In the genomic region with DNA sequence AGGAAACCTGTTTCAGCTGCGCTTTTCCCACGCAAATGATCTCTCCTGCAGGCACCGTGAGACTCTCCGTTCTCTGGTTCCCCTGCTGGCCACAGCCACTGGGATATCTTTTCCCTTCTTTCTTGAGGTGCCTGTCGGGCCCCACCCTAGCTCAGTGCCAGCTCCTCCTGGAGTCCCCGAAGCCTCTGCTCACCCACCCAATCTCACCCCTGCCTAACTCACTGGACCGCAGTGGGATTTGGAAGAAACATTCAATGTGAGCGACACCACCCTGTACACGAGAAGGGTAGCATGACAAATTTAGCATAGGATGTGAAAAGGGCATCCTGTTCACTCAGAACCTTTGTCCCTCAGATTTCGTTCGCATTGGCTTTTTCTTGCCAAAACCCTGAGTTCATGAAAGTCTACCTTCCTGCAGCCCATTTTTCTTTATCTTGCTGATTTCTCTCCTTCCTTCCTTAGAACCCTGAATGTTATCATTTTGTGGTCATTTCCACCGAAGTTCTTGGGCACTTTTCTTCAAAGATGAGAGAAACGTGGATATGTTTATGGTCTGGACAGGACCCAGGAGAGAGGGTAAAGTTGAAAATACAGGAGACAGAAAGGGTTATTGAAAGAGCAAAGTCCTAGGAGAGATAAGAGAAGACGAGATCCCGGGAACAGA, we compare ENCODE assay signal across 20 cellular contexts.
DNase-seq lines count a peak whose midpoint lies in the region; ATAC-seq and TF ChIP-seq lines count a peak whose summit lies in the region.
"Had no signal": no experiment of that assay in that cellular context is flagged by ENCODE, and none has a peak within 500 bp of the region (broad histone marks: within the 10 kb centered on the region; RNA-seq: fewer than 3 reads in every experiment).

No MANE protein-coding gene starts in this region.

- no peak overlapping the region for H3K9ac ChIP-seq in PC-3 (ENCODE audit: low read length)

- BruUV-seq in PC-3 (replicated peaks; lab: Mats Ljungman, UMichigan), result no TSS peak

- no peaks in the 10 kb centered on the region for H3K36me3 Mint-ChIP-seq in progenitor cell of endocrine pancreas (ENCODE audit: insufficient read depth)
- H3K36me3 Mint-ChIP-seq in stimulated activated memory B cell treated with anti-CD40 and anti-IgM and Interleukin-4, amounts not matched to agents 10 μg/mL and 1 μg/mL and 100 μg/mL, for 72 hours, result no peaks in the 10 kb centered on the region
- H3K36me3 Mint-ChIP-seq in natural killer cell treated with Interleukin-12 subunit alpha and Interleukin-12 subunit beta and Interleukin-15 and Interleukin-18, amount 100 ng/mL, for 72 hours, result no peaks in the 10 kb centered on the region
- H3K36me3 Mint-ChIP-seq in T-helper 2 cell treated with Interferon-gamma antibody and Interleukin-4, amounts not matched to agents 5 μg/mL and 100 μg/mL, for 36 hours (ENCODE audit: low read depth), result no peaks in the 10 kb centered on the region
- H3K36me3 Mint-ChIP-seq: CD8-positive, alpha-beta T cell had no signal

- CTCF ChIA-PET in PC-3 (lab: Charles Lee), result no interaction called here

- no peak for ATAC-seq in Right ventricle myocardium inferior
- ATAC-seq in PC-3, result no peak
- no peak for ATAC-seq in stimulated activated memory B cell treated with anti-CD40 and anti-IgM and Interleukin-4, amounts not matched to agents 10 μg/mL and 1 μg/mL and 100 μg/mL, for 72 hours
- no peak for ATAC-seq in natural killer cell treated with Interleukin-12 subunit alpha and Interleukin-12 subunit beta and Interleukin-15 and Interleukin-18, amount 100 ng/mL, for 72 hours
- ATAC-seq: CD8-positive, alpha-beta T cell; Panc1 had no signal

- H3K79me2 ChIP-seq in PC-3 (ENCODE audit: low read length) (no peaks in the 10 kb centered on the region), hepatocyte (no peaks in the 10 kb centered on the region)

- H3K9me3 Mint-ChIP-seq in progenitor cell of endocrine pancreas (ENCODE audit: low read depth), result no peaks in the 10 kb centered on the region
- H3K9me3 Mint-ChIP-seq in stimulated activated memory B cell treated with anti-CD40 and anti-IgM and Interleukin-4, amounts not matched to agents 10 μg/mL and 1 μg/mL and 100 μg/mL, for 72 hours, result no peaks in the 10 kb centered on the region
- H3K9me3 Mint-ChIP-seq in natural killer cell treated with Interleukin-12 subunit alpha and Interleukin-12 subunit beta and Interleukin-15 and Interleukin-18, amount 100 ng/mL, for 72 hours, result no peaks in the 10 kb centered on the region
- no peaks in the 10 kb centered on the region for H3K9me3 Mint-ChIP-seq in T-helper 2 cell treated with Interferon-gamma antibody and Interleukin-4, amounts not matched to agents 5 μg/mL and 100 μg/mL, for 36 hours
- H3K9me3 Mint-ChIP-seq: CD8-positive, alpha-beta T cell had no signal

- H3F3A ChIP-seq in PC-3 (ENCODE audit: low read length, unreplicated experiment), result no peaks in the 10 kb centered on the region

- peaks cover 12% of the 10 kb centered on the region for H3K27me3 Mint-ChIP-seq in progenitor cell of endocrine pancreas
- H3K27me3 Mint-ChIP-seq in stimulated activated memory B cell treated with anti-CD40 and anti-IgM and Interleukin-4, amounts not matched to agents 10 μg/mL and 1 μg/mL and 100 μg/mL, for 72 hours, result no peaks in the 10 kb centered on the region
- peaks cover 21 to 28% of the 10 kb centered on the region in 2 donors for H3K27me3 Mint-ChIP-seq in natural killer cell treated with Interleukin-12 subunit alpha and Interleukin-12 subunit beta and Interleukin-15 and Interleukin-18, amount 100 ng/mL, for 72 hours
- peaks cover 7% of the 10 kb centered on the region for H3K27me3 Mint-ChIP-seq in T-helper 2 cell treated with Interferon-gamma antibody and Interleukin-4, amounts not matched to agents 5 μg/mL and 100 μg/mL, for 36 hours (ENCODE audit: low read depth)

- H3K27ac Mint-ChIP-seq in progenitor cell of endocrine pancreas, result peak overlapping the region; percentile 40
- H3K27ac Mint-ChIP-seq in stimulated activated memory B cell treated with anti-CD40 and anti-IgM and Interleukin-4, amounts not matched to agents 10 μg/mL and 1 μg/mL and 100 μg/mL, for 72 hours, result no peak overlapping the region
- no peak overlapping the region for H3K27ac Mint-ChIP-seq in natural killer cell treated with Interleukin-12 subunit alpha and Interleukin-12 subunit beta and Interleukin-15 and Interleukin-18, amount 100 ng/mL, for 72 hours
- no peak overlapping the region for H3K27ac Mint-ChIP-seq in T-helper 2 cell treated with Interferon-gamma antibody and Interleukin-4, amounts not matched to agents 5 μg/mL and 100 μg/mL, for 36 hours
- H3K27ac Mint-ChIP-seq: CD8-positive, alpha-beta T cell; IgD-negative memory B cell had no signal

- 0 out of 2 replicates have a peak overlapping the region, but pooled peaks have one; percentile 7 for H2AFZ ChIP-seq in PC-3 (ENCODE audit: low read length)
- H2AFZ ChIP-seq in hepatocyte, result no peak overlapping the region

- 75% methylated on average over 15 of the region's 15 CpGs for WGBS in hepatocyte (ENCODE audit: low lambda C conversion rate, missing lambda C conversion rate)

- H3K4me3 Mint-ChIP-seq in progenitor cell of endocrine pancreas (ENCODE audit: low read depth), result no peak overlapping the region
- no peak overlapping the region for H3K4me3 Mint-ChIP-seq in stimulated activated memory B cell treated with anti-CD40 and anti-IgM and Interleukin-4, amounts not matched to agents 10 μg/mL and 1 μg/mL and 100 μg/mL, for 72 hours
- H3K4me3 Mint-ChIP-seq in natural killer cell treated with Interleukin-12 subunit alpha and Interleukin-12 subunit beta and Interleukin-15 and Interleukin-18, amount 100 ng/mL, for 72 hours, result no peak overlapping the region
- H3K4me3 Mint-ChIP-seq in T-helper 2 cell treated with Interferon-gamma antibody and Interleukin-4, amounts not matched to agents 5 μg/mL and 100 μg/mL, for 36 hours, result no peak overlapping the region
- H3K4me3 Mint-ChIP-seq: CD8-positive, alpha-beta T cell; IgD-negative memory B cell had no signal

- POLR2A ChIA-PET in PC-3 (lab: Charles Lee; ENCODE audit: unreplicated experiment), result no interaction called here

- no peaks in the 10 kb centered on the region for H3K36me3 ChIP-seq in PC-3 (ENCODE audit: low read depth, low read length)
- no peaks in the 10 kb centered on the region for H3K36me3 ChIP-seq in hepatocyte (replicated peaks; ENCODE audit: insufficient read depth, low read depth)
- H3K36me3 ChIP-seq: SJCRH30 had no signal

- H3K4me2 ChIP-seq in PC-3 (ENCODE audit: low read length) (no peak overlapping the region), hepatocyte (peak overlapping the region; percentile 21)

- H3K4me1 Mint-ChIP-seq in progenitor cell of endocrine pancreas (ENCODE audit: low read depth), result peaks cover 10% of the 10 kb centered on the region
- peaks cover 6% of the 10 kb centered on the region for H3K4me1 Mint-ChIP-seq in stimulated activated memory B cell treated with anti-CD40 and anti-IgM and Interleukin-4, amounts not matched to agents 10 μg/mL and 1 μg/mL and 100 μg/mL, for 72 hours
- H3K4me1 Mint-ChIP-seq in natural killer cell treated with Interleukin-12 subunit alpha and Interleukin-12 subunit beta and Interleukin-15 and Interleukin-18, amount 100 ng/mL, for 72 hours (ENCODE audit: low read depth in 2 of 2), result no peaks in the 10 kb centered on the region
- peaks cover 6% of the 10 kb centered on the region for H3K4me1 Mint-ChIP-seq in T-helper 2 cell treated with Interferon-gamma antibody and Interleukin-4, amounts not matched to agents 5 μg/mL and 100 μg/mL, for 36 hours (ENCODE audit: low read depth)

- intact Hi-C loops in cardiac septum (cut with DNase I) (no loop called here), Right ventricle myocardium inferior (cut with DNase I) (loop anchor here (5.0 kb wide), 1 partner anchor 68 kb away; no protein-coding TSS in a partner anchor), PC-3 (cut with micrococcal nuclease) (loop anchor here (5.0 kb wide), 1 partner anchor 68 kb away; no protein-coding TSS in a partner anchor)

- no peaks in the 10 kb centered on the region for H4K20me1 ChIP-seq in PC-3 (ENCODE audit: low read length)
- no peaks in the 10 kb centered on the region for H4K20me1 ChIP-seq in hepatocyte (ENCODE audit: insufficient read depth, poor library complexity, severe bottlenecking)

- TF ChIP-seq CTCF in PC-3 (conservative IDR thresholded peaks at IDR 0.05; ENCODE audit: low read depth, low read length) (no peak), hepatocyte (IDR thresholded peaks at IDR 0.05; ENCODE audit: poor library complexity) (no peak), progenitor cell of endocrine pancreas (IDR thresholded peaks at IDR 0.05; ENCODE audit: unreplicated experiment) (no peak)

- H3K4me3 ChIP-seq in PC-3 (ENCODE audit: low read length), result no peak overlapping the region
- H3K4me3 ChIP-seq in hepatocyte, result no peak overlapping the region
- H3K4me3 ChIP-seq: SJCRH30 had no signal

- DNase-seq in cardiac septum (ENCODE audit: low spot score) (peak; percentile 44), Right ventricle myocardium inferior (ENCODE audit: missing footprints) (no peak), PC-3 (no peak), hepatocyte (ENCODE audit: low spot score) (no peak), progenitor cell of endocrine pancreas (ENCODE audit: low spot score, unreplicated experiment) (no peak)
- no peak for DNase-seq in natural killer cell treated with Interleukin-12 subunit alpha and Interleukin-12 subunit beta and Interleukin-15 and Interleukin-18, amount 100 ng/mL, for 72 hours (ENCODE audit: low spot score)
- DNase-seq in T-helper 2 cell treated with Interferon-gamma antibody and Interleukin-4, amounts not matched to agents 5 μg/mL and 100 μg/mL, for 36 hours (ENCODE audit: low spot score), result no peak
- DNase-seq: AML-193; C1 segment of cervical spinal cord; Calu3; CD8-positive, alpha-beta T cell; DMS153; NCI-H1105; NCI-H226; NCI-H510A treated with DMSO at 0.1 percent for 48 hours; NK-92 treated with Interleukin-12 subunit alpha and Interleukin-12 subunit beta, amount 100 ng/mL, for 24 hours; SJCRH30 had no signal

- H3K9me2 ChIP-seq in PC-3 (replicated peaks; ENCODE audit: low read length) (no peaks in the 10 kb centered on the region), hepatocyte (replicated peaks; ENCODE audit: insufficient read depth) (no peaks in the 10 kb centered on the region)

- H3K4me1 ChIP-seq in PC-3 (ENCODE audit: insufficient read depth, low read length) (no peaks in the 10 kb centered on the region), hepatocyte (ENCODE audit: insufficient read depth) (no peaks in the 10 kb centered on the region)

- H3K27ac ChIP-seq in PC-3 (ENCODE audit: low read length), result no peak overlapping the region
- H3K27ac ChIP-seq in hepatocyte, result no peak overlapping the region
- H3K27ac ChIP-seq: SJCRH30 had no signal

- H3K27me3 ChIP-seq in PC-3 (ENCODE audit: low read length) (0 out of 2 replicates have a peak, but pooled peaks cover 3% of the 10 kb centered on the region), hepatocyte (no peaks in the 10 kb centered on the region)
- H3K27me3 ChIP-seq: SJCRH30 had no signal

- H3K9me3 ChIP-seq in PC-3 (ENCODE audit: low read length) (no peaks in the 10 kb centered on the region), hepatocyte (ENCODE audit: low read depth) (no peaks in the 10 kb centered on the region)
- H3K9me3 ChIP-seq: SJCRH30 had no signal
